13 cellular contexts compared by ENCODE assay signal in the genomic region with DNA sequence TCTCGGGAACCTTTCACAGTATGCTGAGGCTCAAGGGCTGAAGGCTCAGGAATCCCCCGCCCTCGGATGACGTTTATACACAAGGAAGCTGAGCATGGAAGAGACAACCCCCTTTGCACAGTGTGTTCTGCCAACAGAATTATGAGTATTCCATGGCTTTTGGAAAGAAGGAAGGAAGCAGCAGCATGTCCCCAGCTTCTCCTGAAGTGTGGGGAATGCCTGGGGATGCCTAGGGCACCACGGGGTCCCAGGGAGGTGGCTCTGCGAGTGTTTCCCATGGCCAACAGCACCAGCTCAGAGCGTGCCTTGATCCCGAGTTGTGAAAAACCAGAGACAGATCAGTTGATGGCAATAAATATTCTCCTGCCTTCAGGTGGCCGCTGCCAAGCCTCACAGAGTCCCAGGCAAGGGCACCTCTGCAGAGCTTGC.
A peak's percentile ranks its signal among the peaks of the same experiment; 100 is the strongest.
DNase-seq lines count a peak whose midpoint lies in the region; ATAC-seq and TF ChIP-seq lines count a peak whose summit lies in the region.
"Had no signal": no experiment of that assay in that cellular context is flagged by ENCODE, and none has a peak within 500 bp of the region (broad histone marks: within the 10 kb centered on the region; RNA-seq: fewer than 3 reads in every experiment).

No MANE protein-coding gene starts in this region.

- H3K4me2 ChIP-seq in mammary epithelial cell (ENCODE audit: insufficient read depth, low read depth, low read length), result no peak overlapping the region

- H3K9me3 Mint-ChIP-seq in activated CD4-positive, alpha-beta T cell treated with anti-CD3 and anti-CD28 coated beads, Interleukin-2, amount 10 ng/mL, durations not matched to agents 24 days and 14 days, result no peaks in the 10 kb centered on the region

- H3K4me1 Mint-ChIP-seq in activated CD4-positive, alpha-beta T cell treated with anti-CD3 and anti-CD28 coated beads, Interleukin-2, amount 10 ng/mL, durations not matched to agents 24 days and 14 days, result no peaks in the 10 kb centered on the region

- no peaks in the 10 kb centered on the region for H4K20me1 ChIP-seq in mammary epithelial cell (ENCODE audit: insufficient read depth, low read length)

- H3K4me3 Mint-ChIP-seq in activated CD4-positive, alpha-beta T cell treated with anti-CD3 and anti-CD28 coated beads, Interleukin-2, amount 10 ng/mL, durations not matched to agents 24 days and 14 days, result no peak overlapping the region

- no peak overlapping the region for H2AFZ ChIP-seq in mammary epithelial cell (ENCODE audit: low read depth, low read length)

- H3K4me1 ChIP-seq in breast epithelium, result peaks cover 0 to 5% of the 10 kb centered on the region in 2 donors
- H3K4me1 ChIP-seq in mammary epithelial cell (ENCODE audit: insufficient read depth, low read length), result peaks cover 28% of the 10 kb centered on the region
- H3K4me1 ChIP-seq in right atrium auricular region, result peaks cover 0 to 70% of the 10 kb centered on the region in 2 donors
- peaks cover 24% of the 10 kb centered on the region for H3K4me1 ChIP-seq in prostate gland (replicated peaks)

- H3K9me3 ChIP-seq in breast epithelium, result no peaks in the 10 kb centered on the region
- H3K9me3 ChIP-seq in mammary epithelial cell (replicated peaks; ENCODE audit: insufficient read depth, low read length), result no peaks in the 10 kb centered on the region
- H3K9me3 ChIP-seq in right atrium auricular region, result no peaks in the 10 kb centered on the region
- no peaks in the 10 kb centered on the region for H3K9me3 ChIP-seq in prostate gland
- H3K9me3 ChIP-seq: MG63 had no signal

- ATAC-seq in GM18868 (IDR thresholded peaks at IDR 0.05; ENCODE audit: unreplicated experiment) (no peak), GM21825 (IDR thresholded peaks at IDR 0.05; ENCODE audit: unreplicated experiment) (no peak)

- H3K4me3 ChIP-seq in breast epithelium, result no peak overlapping the region
- no peak overlapping the region for H3K4me3 ChIP-seq in mammary epithelial cell (replicated peaks in 1 of 3; ENCODE audit: insufficient read depth in 1 of 3, low read depth in 2 of 3, low read length in 3 of 3)
- no peak overlapping the region for H3K4me3 ChIP-seq in right atrium auricular region
- no peak overlapping the region for H3K4me3 ChIP-seq in prostate gland
- H3K4me3 ChIP-seq: cardiac muscle cell, MG63 had no signal

- no peaks in the 10 kb centered on the region for H3K36me3 Mint-ChIP-seq in activated CD4-positive, alpha-beta T cell treated with anti-CD3 and anti-CD28 coated beads, Interleukin-2, amount 10 ng/mL, durations not matched to agents 24 days and 14 days (ENCODE audit: low read depth)

- H3K27ac ChIP-seq in breast epithelium (peak overlapping the region; percentile 45 to 84), mammary epithelial cell (ENCODE audit: insufficient read depth, low read depth, low read length) (no peak overlapping the region), right atrium auricular region (peak overlapping the region; percentile 86 to 91), prostate gland (peak overlapping the region; percentile 67 to 74)
- H3K27ac ChIP-seq: cardiac muscle cell had no signal

- intact Hi-C loops in breast epithelium (cut with DNase I; ENCODE audit: low total_unique reads), result no loop called here
- intact Hi-C loops in mammary epithelial cell (cut with micrococcal nuclease), result no loop called here
- intact Hi-C loops in prostate gland (cut with DNase I), result loop anchor here (5.0 to 10.0 kb wide), 2 partner anchors 141 to 152 kb away; no protein-coding TSS in a partner anchor
- intact Hi-C loops in activated CD4-positive, alpha-beta T cell treated with anti-CD3 and anti-CD28 coated beads, Interleukin-2, amount 10 ng/mL, durations not matched to agents 24 days and 14 days (cut with micrococcal nuclease), result no loop called here

- no peaks in the 10 kb centered on the region for H3K79me2 ChIP-seq in mammary epithelial cell (ENCODE audit: insufficient read depth, low read length)

- DNase-seq in breast epithelium (ENCODE audit: low spot score in 2 of 2) (no peak), mammary epithelial cell (no peak), right atrium auricular region (ENCODE audit: low spot score) (peak; percentile 93), prostate gland (ENCODE audit: low spot score) (peak; percentile 70), NCI-H524 (lab: John Stamatoyannopoulos, UW) (no peak)
- DNase-seq in activated CD4-positive, alpha-beta T cell treated with anti-CD3 and anti-CD28 coated beads, Interleukin-2, amount 10 ng/mL, durations not matched to agents 24 days and 14 days, result no peak
- DNase-seq: activated T-cell treated with anti-CD3 and anti-CD28 coated beads for 4 hours, MG63, NCI-H510A, retina had no signal

- dilution Hi-C loops in mammary epithelial cell (cut with HindIII; ENCODE audit: low sequenced_read_pairs), result no loop called here

- in situ Hi-C loops in mammary epithelial cell (cut with MboI; ENCODE audit: low sequenced_read_pairs in 2 of 2), result no loop called here

- H3K27ac Mint-ChIP-seq in activated CD4-positive, alpha-beta T cell treated with anti-CD3 and anti-CD28 coated beads, Interleukin-2, amount 10 ng/mL, durations not matched to agents 24 days and 14 days, result no peak overlapping the region

- H3K36me3 ChIP-seq in breast epithelium, result no peaks in the 10 kb centered on the region
- H3K36me3 ChIP-seq in mammary epithelial cell (ENCODE audit: insufficient read depth, low read length), result no peaks in the 10 kb centered on the region
- H3K36me3 ChIP-seq in right atrium auricular region, result no peaks in the 10 kb centered on the region
- H3K36me3 ChIP-seq in prostate gland, result no peaks in the 10 kb centered on the region
- H3K36me3 ChIP-seq: cardiac muscle cell, MG63 had no signal

- CTCF ChIA-PET in mammary epithelial cell (lab: Charles Lee; ENCODE audit: low non-redundant PET), result no interaction called here

- no TSS peak for BruUV-seq in mammary epithelial cell (replicated peaks; lab: Mats Ljungman, UMichigan)

- no peak for TF ChIP-seq CTCF in breast epithelium (IDR thresholded peaks at IDR 0.05)
- TF ChIP-seq CTCF in mammary epithelial cell (conservative IDR thresholded peaks at IDR 0.05 in 1 of 2, IDR thresholded peaks at IDR 0.05 in 1 of 2; ENCODE audit: extremely low read depth in 1 of 2, insufficient read depth in 1 of 2, low read depth in 1 of 2, low read length in 2 of 2), result no peak
- no peak for TF ChIP-seq CTCF in right atrium auricular region (IDR thresholded peaks at IDR 0.05)
- no peak for TF ChIP-seq CTCF in prostate gland (IDR thresholded peaks at IDR 0.05)

- TF ChIP-seq POLR2A in breast epithelium (IDR thresholded peaks at IDR 0.05), result no peak
- TF ChIP-seq POLR2A in prostate gland (IDR thresholded peaks at IDR 0.05), result no peak

- H3K9ac ChIP-seq in mammary epithelial cell (ENCODE audit: insufficient read depth, low read length), result no peak overlapping the region

- WGBS in mammary epithelial cell (ENCODE audit: low coverage, missing lambda C conversion rate), result 74% methylated on average over 4 of the region's 9 CpGs
- WGBS in prostate gland, result 51% methylated on average over 9 of the region's 9 CpGs

- H3K27me3 Mint-ChIP-seq in activated CD4-positive, alpha-beta T cell treated with anti-CD3 and anti-CD28 coated beads, Interleukin-2, amount 10 ng/mL, durations not matched to agents 24 days and 14 days, result peaks cover 11% of the 10 kb centered on the region

- H3K27me3 ChIP-seq in breast epithelium, result no peaks in the 10 kb centered on the region
- peaks cover 5% of the 10 kb centered on the region for H3K27me3 ChIP-seq in mammary epithelial cell (ENCODE audit: insufficient read depth, low read length)
- H3K27me3 ChIP-seq in right atrium auricular region, result no peaks in the 10 kb centered on the region
- H3K27me3 ChIP-seq in prostate gland (replicated peaks; ENCODE audit: insufficient read depth), result no peaks in the 10 kb centered on the region
- H3K27me3 ChIP-seq: cardiac muscle cell, MG63 had no signal

Comparison
In these comparisons a context has a peak if more than half of its experiments do, and no peak if none do; other contexts are left out.
1. DNase-seq: peak in right atrium auricular region (single experiment) and prostate gland (single experiment); none in breast epithelium (0 of 2), mammary epithelial cell (single experiment), NCI-H524 (0 of 2) and activated CD4-positive, alpha-beta T cell treated with anti-CD3 and anti-CD28 coated beads, Interleukin-2, amount 10 ng/mL, durations not matched to agents 24 days and 14 days (single experiment).